In genomic region chr10:133260895-133261725, GRCh38 we compare ENCODE assay signal across 8 cellular contexts. TPM values are rescaled to one million over a fixed set of nuclear protein-coding genes. Genes with fewer than 3 reads are reported as not detected.
DNase-seq lines count a peak whose midpoint lies in the region; ATAC-seq and TF ChIP-seq lines count a peak whose summit lies in the region.

No MANE protein-coding gene starts in this region.

- no peak overlapping the region for H3K4ac ChIP-seq in neuronal stem cell (ENCODE audit: low read length)

- TF ChIP-seq CTCF in fibroblast of lung (conservative IDR thresholded peaks at IDR 0.05 in 1 of 2, IDR thresholded peaks at IDR 0.05 in 1 of 2; ENCODE audit: low read depth in 1 of 2, low read length in 2 of 2) (no peak), upper lobe of left lung (IDR thresholded peaks at IDR 0.05) (peak in 2 of 6 experiments; percentile 4 to 5)

- peak in 1 of 4 donors; percentile 50 for TF ChIP-seq POLR2A in upper lobe of left lung (IDR thresholded peaks at IDR 0.05)

- H3K4me2 ChIP-seq in fibroblast of lung (ENCODE audit: extremely low read depth, insufficient read depth, low read length) (peak overlapping the region; percentile 88), neuronal stem cell (ENCODE audit: insufficient read depth, low read length, poor library complexity, severe bottlenecking) (peak overlapping the region; percentile 79)

- ATAC-seq in HG02610 (IDR thresholded peaks at IDR 0.05; ENCODE audit: unreplicated experiment) (peak; percentile 46), upper lobe of left lung (ENCODE audit: low FRiP score in 2 of 2) (peak; percentile 52 to 62)

- H3K27ac ChIP-seq in fibroblast of lung (ENCODE audit: insufficient read depth, low read length) (peak overlapping the region; percentile 75), neuronal stem cell (replicated peaks; ENCODE audit: low read length) (no peak overlapping the region), upper lobe of left lung (peak overlapping the region; percentile 95 to 96 (median 96))

- DNase-seq in NCI-H510A (lab: John Stamatoyannopoulos, UW) (peak; percentile 21), NCI-H510A treated with DMSO at 0.1 percent for 48 hours (lab: John Stamatoyannopoulos, UW) (no peak), NCI-H226 (peak; percentile 39), fibroblast of lung (ENCODE audit: low read depth in 2 of 2) (peak in 1 of 2 donors; percentile 13), neuronal stem cell (ENCODE audit: low spot score) (no peak), upper lobe of left lung (peak; percentile 69 to 92)
- peak; percentile 77 for DNase-seq in activated T-cell treated with anti-CD3 and anti-CD28 coated beads, Interleukin-2, amount 50 U/mL, for 1 hour

- no peak overlapping the region for H4K8ac ChIP-seq in neuronal stem cell (ENCODE audit: low read depth, low read length)

- no peaks in the 10 kb centered on the region for H3K27me3 ChIP-seq in fibroblast of lung (ENCODE audit: control insufficient read depth, insufficient read depth, low read length)
- H3K27me3 ChIP-seq in neuronal stem cell (ENCODE audit: control insufficient read depth in 3 of 3, insufficient read depth in 3 of 3, low read depth in 1 of 3, low read length in 3 of 3): peaks cover 0 to 22% (median 5%) of the 10 kb centered on the region in 3 experiments
- no peaks in the 10 kb centered on the region for H3K27me3 ChIP-seq in upper lobe of left lung

- H3K79me1 ChIP-seq in neuronal stem cell (ENCODE audit: low read depth, low read length): peaks cover 3% of the 10 kb centered on the region

- H3K4me3 ChIP-seq in fibroblast of lung (replicated peaks in 1 of 4; ENCODE audit: control extremely low read depth in 1 of 4, insufficient read depth in 1 of 4, low read depth in 3 of 4, low read length in 4 of 4): peak overlapping the region; percentile 28 to 56 (median 41)
- peak overlapping the region; percentile 68 to 96 for H3K4me3 ChIP-seq in neuronal stem cell (ENCODE audit: low read length in 2 of 2)
- peak overlapping the region; percentile 74 to 98 (median 78) for H3K4me3 ChIP-seq in upper lobe of left lung

- TF ChIP-seq EP300 in upper lobe of left lung (IDR thresholded peaks at IDR 0.05): no peak

- no CpG with 5 or more reads among the region's 50 CpGs for WGBS in neuronal stem cell (ENCODE audit: extremely low coverage in 2 of 2, insufficient read length in 2 of 2, insufficient replicate concordance in 1 of 2), 2 donors
- 21% methylated on average over 43 of the region's 50 CpGs; no CpG with 5 or more reads in 1 of the 2 donors for WGBS in upper lobe of left lung, 2 donors

- peak overlapping the region; percentile 65 for H2BK15ac ChIP-seq in neuronal stem cell (ENCODE audit: low read length)

- H3K79me2 ChIP-seq in fibroblast of lung (ENCODE audit: control insufficient read depth, insufficient read depth, low read length): no peaks in the 10 kb centered on the region

- H3K4me1 ChIP-seq in fibroblast of lung (ENCODE audit: control insufficient read depth, extremely low read depth, insufficient read depth, low read length) (peaks cover 27% of the 10 kb centered on the region), neuronal stem cell (ENCODE audit: control insufficient read depth in 2 of 2, insufficient read depth in 1 of 2, low read depth in 1 of 2, low read length in 2 of 2) (peaks cover 18 to 38% of the 10 kb centered on the region in 2 donors), upper lobe of left lung (peaks cover 48 to 65% (median 53%) of the 10 kb centered on the region in 4 donors)

- H3K23ac ChIP-seq in neuronal stem cell (ENCODE audit: low read depth, low read length, poor library complexity): no peak overlapping the region

- H3K14ac ChIP-seq in neuronal stem cell (ENCODE audit: low read length): peak overlapping the region; percentile 94

- H3K9ac ChIP-seq in fibroblast of lung (ENCODE audit: insufficient read depth, low read length) (peak overlapping the region; percentile 76), neuronal stem cell (ENCODE audit: low read depth, low read length, poor library complexity) (peak overlapping the region; percentile 99)

- peak overlapping the region; percentile 79 for H2AK5ac ChIP-seq in neuronal stem cell (ENCODE audit: low read depth, low read length)

- H3K36me3 ChIP-seq in fibroblast of lung (ENCODE audit: control insufficient read depth, insufficient read depth, low read length): no peaks in the 10 kb centered on the region
- H3K36me3 ChIP-seq in neuronal stem cell (replicated peaks in 1 of 2; ENCODE audit: control insufficient read depth in 2 of 2, insufficient read depth in 2 of 2, low read length in 2 of 2): no peaks in the 10 kb centered on the region
- peaks cover 0 to 4% (median 0%) of the 10 kb centered on the region in 4 donors for H3K36me3 ChIP-seq in upper lobe of left lung

- H4K91ac ChIP-seq in neuronal stem cell (ENCODE audit: low read depth, low read length, poor library complexity): no peak overlapping the region

- H2BK12ac ChIP-seq in neuronal stem cell (ENCODE audit: low read length): peak overlapping the region; percentile 12

- peak overlapping the region; percentile 54 for H2BK5ac ChIP-seq in neuronal stem cell (ENCODE audit: low read length)

- H3K18ac ChIP-seq in neuronal stem cell (ENCODE audit: low read length): peak overlapping the region; percentile 98

- H2BK120ac ChIP-seq in neuronal stem cell (ENCODE audit: low read depth, low read length): no peak overlapping the region

- H2AFZ ChIP-seq in fibroblast of lung (ENCODE audit: low read length) (no peak overlapping the region), neuronal stem cell (ENCODE audit: low read length) (peak overlapping the region; percentile 89)

- no peaks in the 10 kb centered on the region for H4K20me1 ChIP-seq in fibroblast of lung (ENCODE audit: control insufficient read depth, extremely low read depth, insufficient read depth, low read length)

- H3K9me3 ChIP-seq in fibroblast of lung (ENCODE audit: control insufficient read depth, insufficient read depth, low read depth, low read length) (no peaks in the 10 kb centered on the region), neuronal stem cell (replicated peaks in 1 of 2; ENCODE audit: control insufficient read depth in 2 of 2, insufficient read depth in 1 of 2, low read depth in 1 of 2, low read length in 2 of 2) (no peaks in the 10 kb centered on the region), upper lobe of left lung (no peaks in the 10 kb centered on the region)

RNA-seq across cellular contexts. Expression of gene ADAM8, which starts 15.6 kb away (rescaled TPM):
- total RNA-seq in fibroblast of lung (1.0 and 2.0 TPM in 2 replicates), upper lobe of left lung (10 to 100 TPM; 10.4 to 93.2 (median 32.9) TPM)
- polyA plus RNA-seq in fibroblast of lung: 0.23 and 0.26 TPM in 2 replicates
- 0.26 and 0.47 TPM in 2 replicates for polyA plus RNA-seq in fibroblast of lung (2012)
- polyA minus RNA-seq in fibroblast of lung (ENCODE audit: low replicate concordance): 0.26 TPM in 1 of 2 replicates, not detected in the other
- 1.1 TPM for polyA plus RNA-seq in neuronal stem cell (2013, experiment 1 of 2)
- 1.3 TPM for polyA plus RNA-seq in neuronal stem cell (2013, experiment 2 of 2)

RNA-seq across cellular contexts. Expression of gene VENTX, which starts 23.5 kb away (rescaled TPM):
- not detected in 2 replicates for total RNA-seq in fibroblast of lung
- polyA plus RNA-seq in fibroblast of lung: not detected in 2 replicates
- polyA plus RNA-seq in fibroblast of lung (2012): not detected in 2 replicates
- not detected in 2 replicates for polyA minus RNA-seq in fibroblast of lung (ENCODE audit: low replicate concordance)
- polyA plus RNA-seq in neuronal stem cell (2013, experiment 1 of 2): 0.42 TPM
- 0.35 TPM for polyA plus RNA-seq in neuronal stem cell (2013, experiment 2 of 2)
- total RNA-seq in upper lobe of left lung: 10 to 100 TPM in 1 of 6 donors, 1 to 10 TPM in 5; 1.7 to 11.5 (median 4.4) TPM

RNA-seq across cellular contexts. Expression of gene UTF1, which starts 31.1 kb away (rescaled TPM):
- total RNA-seq in fibroblast of lung (not detected in 2 replicates), upper lobe of left lung (under 1 TPM in 2 of 6 donors, not detected in 4; 0.26 to 0.37 TPM)
- not detected in 2 replicates for polyA plus RNA-seq in fibroblast of lung
- not detected in 2 replicates for polyA plus RNA-seq in fibroblast of lung (2012)
- polyA minus RNA-seq in fibroblast of lung (ENCODE audit: low replicate concordance): not detected in 2 replicates
- polyA plus RNA-seq in neuronal stem cell (2013, experiment 1 of 2): 0.35 TPM
- 0.33 TPM for polyA plus RNA-seq in neuronal stem cell (2013, experiment 2 of 2)

RNA-seq across cellular contexts. Expression of gene TUBGCP2, which starts 47.6 kb away (rescaled TPM):
- total RNA-seq in fibroblast of lung (51.6 and 60.8 TPM in 2 replicates), upper lobe of left lung (100 to 1,000 TPM in 1 of 6 donors, 10 to 100 TPM in 5; 41.7 to 106 (median 56.3) TPM)
- 31.0 and 46.0 TPM in 2 replicates for polyA plus RNA-seq in fibroblast of lung
- 42.2 and 63.2 TPM in 2 replicates for polyA plus RNA-seq in fibroblast of lung (2012)
- polyA minus RNA-seq in fibroblast of lung (ENCODE audit: low replicate concordance): 56.9 and 75.9 TPM in 2 replicates
- polyA plus RNA-seq in neuronal stem cell (2013, experiment 1 of 2): 33.5 TPM
- polyA plus RNA-seq in neuronal stem cell (2013, experiment 2 of 2): 35.6 TPM

RNA-seq across cellular contexts. Expression of gene ZNF511, which starts 47.6 kb away (rescaled TPM):
- 23.6 and 27.7 TPM in 2 replicates for total RNA-seq in fibroblast of lung
- 18.5 and 25.2 TPM in 2 replicates for polyA plus RNA-seq in fibroblast of lung
- polyA plus RNA-seq in fibroblast of lung (2012): 28.3 and 42.8 TPM in 2 replicates
- 9.4 and 44.2 TPM in 2 replicates for polyA minus RNA-seq in fibroblast of lung (ENCODE audit: low replicate concordance)
- 40.1 TPM for polyA plus RNA-seq in neuronal stem cell (2013, experiment 1 of 2)
- 35.5 TPM for polyA plus RNA-seq in neuronal stem cell (2013, experiment 2 of 2)
- 10 to 100 TPM; 12.6 to 44.2 (median 33.0) TPM for total RNA-seq in upper lobe of left lung

Comparison
In these comparisons a context has a peak if more than half of its experiments do, and no peak if none do; other contexts are left out.
1. DNase-seq: peak in NCI-H510A (single experiment), NCI-H226 (single experiment), activated T-cell treated with anti-CD3 and anti-CD28 coated beads, Interleukin-2, amount 50 U/mL, for 1 hour (single experiment) and upper lobe of left lung (2 of 2); none in NCI-H510A treated with DMSO at 0.1 percent for 48 hours (single experiment) and neuronal stem cell (single experiment).
2. Peak in every context shown above with its lines, with median percentiles within 50 percentile points of each other: H3K4me3 ChIP-seq.